Comparison of ENCODE assay signal across 10 cellular contexts in genomic region chr9:126916909-126917308, GRCh38. TPM values are rescaled to one million over a fixed set of nuclear protein-coding genes. Genes with fewer than 3 reads are reported as not detected.
DNase-seq lines count a peak whose midpoint lies in the region; ATAC-seq and TF ChIP-seq lines count a peak whose summit lies in the region.
"Had no signal": no experiment of that assay in that cellular context is flagged by ENCODE, and none has a peak within 500 bp of the region (broad histone marks: within the 10 kb centered on the region; RNA-seq: fewer than 3 reads in every experiment).

No MANE protein-coding gene starts in this region.

- CTCF ChIA-PET in activated CD4-positive, alpha-beta T cell treated with anti-CD3 and anti-CD28 coated beads, Interleukin-2, amount 10 ng/mL, durations not matched to agents 7 days and 5 days (lab: Charles Lee): no interaction called here

- no peak for ATAC-seq in HG02981 (IDR thresholded peaks at IDR 0.05; ENCODE audit: unreplicated experiment)

- peaks cover 12% of the 10 kb centered on the region for H3K4me1 ChIP-seq in left ventricle myocardium inferior
- peaks cover 0 to 11% (median 10%) of the 10 kb centered on the region in 4 donors for H3K4me1 ChIP-seq in sigmoid colon

- no peaks in the 10 kb centered on the region for H3K36me3 Mint-ChIP-seq in activated CD4-positive, alpha-beta T cell treated with anti-CD3 and anti-CD28 coated beads, Interleukin-2, amount 10 ng/mL, durations not matched to agents 7 days and 5 days (ENCODE audit: low read depth)
- H3K36me3 Mint-ChIP-seq in activated T-helper 1 cell treated with anti-CD3 and anti-CD28 coated beads, Interleukin-12 subunit alpha, Interleukin-12 subunit beta, Interleukin-2, Interleukin-4 antibody, amounts not matched to agents 30 ng/mL and 10 ng/mL and 1 ng/mL, durations not matched to agents 14 hours and 24 hours and 36 hours (ENCODE audit: low read depth): no peaks in the 10 kb centered on the region
- no peaks in the 10 kb centered on the region for H3K36me3 Mint-ChIP-seq in osteocyte (ENCODE audit: unreplicated experiment)

- TF ChIP-seq CTCF in osteocyte (IDR thresholded peaks at IDR 0.05) (no peak), left ventricle myocardium inferior (IDR thresholded peaks at IDR 0.05; ENCODE audit: borderline replicate concordance) (no peak), sigmoid colon (IDR thresholded peaks at IDR 0.05) (no peak)

- no peak overlapping the region for H3K27ac ChIP-seq in left ventricle myocardium inferior (replicated peaks)
- H3K27ac ChIP-seq in sigmoid colon: no peak overlapping the region
- H3K27ac ChIP-seq: GM23248 had no signal

- POLR2A ChIA-PET in activated CD4-positive, alpha-beta T cell treated with anti-CD3 and anti-CD28 coated beads, Interleukin-2, amount 10 ng/mL, durations not matched to agents 7 days and 5 days (lab: Charles Lee): no interaction called here

- WGBS in sigmoid colon, 2 donors: 71 to 81% methylated on average over 2 of the region's 2 CpGs

- H3K9me3 Mint-ChIP-seq in activated CD4-positive, alpha-beta T cell treated with anti-CD3 and anti-CD28 coated beads, Interleukin-2, amount 10 ng/mL, durations not matched to agents 7 days and 5 days: peaks cover 3% of the 10 kb centered on the region
- H3K9me3 Mint-ChIP-seq in activated T-helper 1 cell treated with anti-CD3 and anti-CD28 coated beads, Interleukin-12 subunit alpha, Interleukin-12 subunit beta, Interleukin-2, Interleukin-4 antibody, amounts not matched to agents 30 ng/mL and 10 ng/mL and 1 ng/mL, durations not matched to agents 14 hours and 24 hours and 36 hours: no peaks in the 10 kb centered on the region
- no peaks in the 10 kb centered on the region for H3K9me3 Mint-ChIP-seq in osteocyte (ENCODE audit: unreplicated experiment)

- peaks cover 15% of the 10 kb centered on the region for H3K4me1 Mint-ChIP-seq in activated CD4-positive, alpha-beta T cell treated with anti-CD3 and anti-CD28 coated beads, Interleukin-2, amount 10 ng/mL, durations not matched to agents 7 days and 5 days
- H3K4me1 Mint-ChIP-seq in activated T-helper 1 cell treated with anti-CD3 and anti-CD28 coated beads, Interleukin-12 subunit alpha, Interleukin-12 subunit beta, Interleukin-2, Interleukin-4 antibody, amounts not matched to agents 30 ng/mL and 10 ng/mL and 1 ng/mL, durations not matched to agents 14 hours and 24 hours and 36 hours (ENCODE audit: low read depth): peaks cover 6% of the 10 kb centered on the region
- H3K4me1 Mint-ChIP-seq in osteocyte (ENCODE audit: unreplicated experiment): peaks cover 14% of the 10 kb centered on the region

- peaks cover 30% of the 10 kb centered on the region for H3K27me3 Mint-ChIP-seq in activated CD4-positive, alpha-beta T cell treated with anti-CD3 and anti-CD28 coated beads, Interleukin-2, amount 10 ng/mL, durations not matched to agents 7 days and 5 days
- peaks cover 26% of the 10 kb centered on the region for H3K27me3 Mint-ChIP-seq in activated T-helper 1 cell treated with anti-CD3 and anti-CD28 coated beads, Interleukin-12 subunit alpha, Interleukin-12 subunit beta, Interleukin-2, Interleukin-4 antibody, amounts not matched to agents 30 ng/mL and 10 ng/mL and 1 ng/mL, durations not matched to agents 14 hours and 24 hours and 36 hours (ENCODE audit: insufficient read depth)
- H3K27me3 Mint-ChIP-seq in osteocyte (ENCODE audit: unreplicated experiment): peaks cover 8% of the 10 kb centered on the region

- no peaks in the 10 kb centered on the region for H3K36me3 ChIP-seq in left ventricle myocardium inferior
- H3K36me3 ChIP-seq in sigmoid colon: no peaks in the 10 kb centered on the region

- TF ChIP-seq POLR2A in sigmoid colon (IDR thresholded peaks at IDR 0.05): no peak

- peak overlapping the region; percentile 22 for H3K4me3 Mint-ChIP-seq in activated CD4-positive, alpha-beta T cell treated with anti-CD3 and anti-CD28 coated beads, Interleukin-2, amount 10 ng/mL, durations not matched to agents 7 days and 5 days
- H3K4me3 Mint-ChIP-seq in activated T-helper 1 cell treated with anti-CD3 and anti-CD28 coated beads, Interleukin-12 subunit alpha, Interleukin-12 subunit beta, Interleukin-2, Interleukin-4 antibody, amounts not matched to agents 30 ng/mL and 10 ng/mL and 1 ng/mL, durations not matched to agents 14 hours and 24 hours and 36 hours: peak overlapping the region; percentile 51
- H3K4me3 Mint-ChIP-seq in osteocyte (ENCODE audit: unreplicated experiment): peak overlapping the region; percentile 6

- H3K4me3 ChIP-seq in left ventricle myocardium inferior (no peak overlapping the region), sigmoid colon (no peak overlapping the region)
- H3K4me3 ChIP-seq: GM23248 had no signal

- intact Hi-C loops in activated T-helper 1 cell treated with anti-CD3 and anti-CD28 coated beads, Interleukin-12 subunit alpha, Interleukin-12 subunit beta, Interleukin-2, Interleukin-4 antibody, amounts not matched to agents 30 ng/mL and 10 ng/mL and 1 ng/mL, durations not matched to agents 14 hours and 24 hours and 36 hours (cut with micrococcal nuclease): no loop called here
- intact Hi-C loops in left ventricle myocardium inferior (cut with micrococcal nuclease) (no loop called here), sigmoid colon (cut with DNase I) (no loop called here)

- no peaks in the 10 kb centered on the region for H3K9me3 ChIP-seq in left ventricle myocardium inferior (replicated peaks)
- no peaks in the 10 kb centered on the region for H3K9me3 ChIP-seq in sigmoid colon

- no peak overlapping the region for H3K27ac Mint-ChIP-seq in activated CD4-positive, alpha-beta T cell treated with anti-CD3 and anti-CD28 coated beads, Interleukin-2, amount 10 ng/mL, durations not matched to agents 7 days and 5 days
- H3K27ac Mint-ChIP-seq in activated T-helper 1 cell treated with anti-CD3 and anti-CD28 coated beads, Interleukin-12 subunit alpha, Interleukin-12 subunit beta, Interleukin-2, Interleukin-4 antibody, amounts not matched to agents 30 ng/mL and 10 ng/mL and 1 ng/mL, durations not matched to agents 14 hours and 24 hours and 36 hours: no peak overlapping the region
- H3K27ac Mint-ChIP-seq in osteocyte (ENCODE audit: unreplicated experiment): no peak overlapping the region

- in situ Hi-C loops in KBM-7 (cut with MboI; ENCODE audit: low pct_unique_long_range_greater_than_20kb, low sequenced_read_pairs): no loop called here

- no peak for DNase-seq in activated CD4-positive, alpha-beta T cell treated with anti-CD3 and anti-CD28 coated beads, Interleukin-2, amount 10 ng/mL, durations not matched to agents 7 days and 5 days
- DNase-seq in activated CD4-positive, alpha-beta T cell treated with anti-CD3 and anti-CD28 coated beads, Interleukin-2, amount 50 U/mL, for 1 hour: no peak
- DNase-seq in KBM-7 (peak; percentile 32), osteocyte (ENCODE audit: extremely low spot score, unreplicated experiment) (no peak), left ventricle myocardium inferior (no peak), sigmoid colon (no peak)
- no peak for DNase-seq in activated T-helper 1 cell treated with anti-CD3 and anti-CD28 coated beads, Interleukin-12 subunit alpha, Interleukin-12 subunit beta, Interleukin-2, Interleukin-4 antibody, amounts not matched to agents 30 ng/mL and 10 ng/mL and 1 ng/mL, durations not matched to agents 14 hours and 24 hours and 36 hours (ENCODE audit: low spot score)
- DNase-seq: GM23248, NCI-H446 treated with DMSO at 0.1 percent for 48 hours had no signal

- H3K27me3 ChIP-seq in left ventricle myocardium inferior (ENCODE audit: low read depth) (no peaks in the 10 kb centered on the region), sigmoid colon (no peaks in the 10 kb centered on the region)

- TF ChIP-seq EP300 in sigmoid colon (IDR thresholded peaks at IDR 0.05): no peak

RNA-seq across cellular contexts. Expression of gene RALGPS1, which starts 2.3 kb away (rescaled TPM):
- 1 to 10 TPM; 1.9 to 2.2 TPM for total RNA-seq in activated CD4-positive, alpha-beta T cell treated with anti-CD3 and anti-CD28 coated beads, Interleukin-2, amount 10 ng/mL, durations not matched to agents 7 days and 5 days
- 1.4 and 1.8 TPM in 2 replicates for total RNA-seq in activated T-helper 1 cell treated with anti-CD3 and anti-CD28 coated beads, Interleukin-12 subunit alpha, Interleukin-12 subunit beta, Interleukin-2, Interleukin-4 antibody, amounts not matched to agents 30 ng/mL and 10 ng/mL and 1 ng/mL, durations not matched to agents 14 hours and 24 hours and 36 hours
- 8.7 and 9.9 TPM in 2 replicates for total RNA-seq in osteocyte
- total RNA-seq in left ventricle myocardium inferior: 18.9 TPM
- total RNA-seq in sigmoid colon: 10 to 100 TPM; 11.4 to 18.6 (median 14.3) TPM
- 10 to 100 TPM in 1 of 3 donors, 1 to 10 TPM in 2; 6.6 to 11.0 (median 9.0) TPM for polyA plus RNA-seq in sigmoid colon

RNA-seq across cellular contexts. Expression of gene ZBTB34, which starts 56.5 kb away (rescaled TPM):
- 1 to 10 TPM; 8.3 to 8.7 TPM for total RNA-seq in activated CD4-positive, alpha-beta T cell treated with anti-CD3 and anti-CD28 coated beads, Interleukin-2, amount 10 ng/mL, durations not matched to agents 7 days and 5 days
- 7.5 and 8.5 TPM in 2 replicates for total RNA-seq in activated T-helper 1 cell treated with anti-CD3 and anti-CD28 coated beads, Interleukin-12 subunit alpha, Interleukin-12 subunit beta, Interleukin-2, Interleukin-4 antibody, amounts not matched to agents 30 ng/mL and 10 ng/mL and 1 ng/mL, durations not matched to agents 14 hours and 24 hours and 36 hours
- total RNA-seq in osteocyte (13.9 and 14.0 TPM in 2 replicates), left ventricle myocardium inferior (4.5 TPM), sigmoid colon (10 to 100 TPM in 1 of 4 donors, 1 to 10 TPM in 3; 8.9 to 11.4 (median 9.7) TPM)
- polyA plus RNA-seq in sigmoid colon: 1 to 10 TPM; 1.4 to 3.1 (median 1.8) TPM
